Comparison of ENCODE assay signal across 1 cellular context in the genomic region with DNA sequence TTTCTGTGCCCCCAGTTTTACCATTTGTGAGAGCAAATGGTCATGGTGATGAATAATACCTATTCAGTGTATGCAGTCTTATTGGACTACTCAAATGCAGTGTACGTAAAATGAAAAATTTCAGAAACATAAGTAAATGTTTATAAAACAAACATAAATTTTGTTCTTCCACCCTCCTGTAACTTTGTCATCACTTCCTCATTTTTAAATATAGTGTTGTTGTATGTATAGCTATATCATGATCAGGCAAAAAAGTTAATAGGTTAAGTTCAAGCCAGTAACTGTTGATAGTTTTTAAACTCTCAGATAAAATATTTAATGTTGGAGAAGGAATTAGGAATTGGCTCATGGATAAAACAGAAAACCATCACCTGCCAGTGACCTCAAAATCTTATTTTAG.
TF ChIP-seq lines count a peak whose summit lies in the region.

No MANE protein-coding gene starts in this region.

TF ChIP-seq in SK-N-SH, 30 proteins besides CTCF, POLR2A, EP300 and RAD21 (continued from another document):
- TF ChIP-seq, protein P1, sequence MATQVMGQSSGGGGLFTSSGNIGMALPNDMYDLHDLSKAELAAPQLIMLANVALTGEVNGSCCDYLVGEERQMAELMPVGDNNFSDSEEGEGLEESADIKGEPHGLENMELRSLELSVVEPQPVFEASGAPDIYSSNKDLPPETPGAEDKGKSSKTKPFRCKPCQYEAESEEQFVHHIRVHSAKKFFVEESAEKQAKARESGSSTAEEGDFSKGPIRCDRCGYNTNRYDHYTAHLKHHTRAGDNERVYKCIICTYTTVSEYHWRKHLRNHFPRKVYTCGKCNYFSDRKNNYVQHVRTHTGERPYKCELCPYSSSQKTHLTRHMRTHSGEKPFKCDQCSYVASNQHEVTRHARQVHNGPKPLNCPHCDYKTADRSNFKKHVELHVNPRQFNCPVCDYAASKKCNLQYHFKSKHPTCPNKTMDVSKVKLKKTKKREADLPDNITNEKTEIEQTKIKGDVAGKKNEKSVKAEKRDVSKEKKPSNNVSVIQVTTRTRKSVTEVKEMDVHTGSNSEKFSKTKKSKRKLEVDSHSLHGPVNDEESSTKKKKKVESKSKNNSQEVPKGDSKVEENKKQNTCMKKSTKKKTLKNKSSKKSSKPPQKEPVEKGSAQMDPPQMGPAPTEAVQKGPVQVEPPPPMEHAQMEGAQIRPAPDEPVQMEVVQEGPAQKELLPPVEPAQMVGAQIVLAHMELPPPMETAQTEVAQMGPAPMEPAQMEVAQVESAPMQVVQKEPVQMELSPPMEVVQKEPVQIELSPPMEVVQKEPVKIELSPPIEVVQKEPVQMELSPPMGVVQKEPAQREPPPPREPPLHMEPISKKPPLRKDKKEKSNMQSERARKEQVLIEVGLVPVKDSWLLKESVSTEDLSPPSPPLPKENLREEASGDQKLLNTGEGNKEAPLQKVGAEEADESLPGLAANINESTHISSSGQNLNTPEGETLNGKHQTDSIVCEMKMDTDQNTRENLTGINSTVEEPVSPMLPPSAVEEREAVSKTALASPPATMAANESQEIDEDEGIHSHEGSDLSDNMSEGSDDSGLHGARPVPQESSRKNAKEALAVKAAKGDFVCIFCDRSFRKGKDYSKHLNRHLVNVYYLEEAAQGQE (IDR thresholded peaks at IDR 0.05; ENCODE audit: low read depth, low read length), result no peak
- no peak for TF ChIP-seq RFX5 (IDR thresholded peaks at IDR 0.05; ENCODE audit: low read length)
